8 cellular contexts compared by ENCODE assay signal in the genomic region with DNA sequence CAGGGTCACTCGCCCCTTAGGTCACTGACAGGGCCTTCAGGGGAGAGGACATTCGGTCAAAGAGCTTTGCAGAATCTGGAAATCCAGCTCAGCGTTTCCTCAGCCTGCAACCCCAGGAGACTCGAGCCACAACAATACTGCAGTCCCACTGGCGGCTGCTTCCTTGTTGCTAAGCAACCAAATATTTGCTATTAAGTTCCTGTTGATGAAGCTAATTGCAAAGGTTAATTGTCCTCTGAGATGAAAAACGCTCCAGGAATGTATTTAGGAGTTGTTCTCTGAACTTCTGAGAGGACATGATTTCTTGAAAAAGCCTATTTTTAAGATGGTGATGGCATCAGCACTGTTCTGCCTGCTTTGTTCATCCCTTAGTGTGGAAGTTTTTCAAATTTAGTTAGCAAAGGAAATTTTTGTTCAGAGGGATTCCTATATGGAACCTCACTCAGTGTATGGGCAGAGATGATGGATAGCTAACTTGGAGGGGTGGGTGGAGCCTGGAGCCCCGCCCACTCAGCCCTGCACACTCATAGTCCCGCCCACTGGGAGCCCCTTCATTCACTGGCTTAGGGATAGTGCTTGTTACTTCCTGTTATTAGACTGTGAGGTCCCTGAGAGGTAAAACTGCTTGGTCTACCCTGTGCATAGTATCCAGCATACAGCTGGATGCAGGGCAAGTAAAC.
DNase-seq lines count a peak whose midpoint lies in the region; ATAC-seq and TF ChIP-seq lines count a peak whose summit lies in the region.

No MANE protein-coding gene starts in this region.

- H3K4me1 ChIP-seq in GM23248 (ENCODE audit: insufficient read depth) (no peaks in the 10 kb centered on the region), osteoblast (ENCODE audit: insufficient read depth, low read length) (no peaks in the 10 kb centered on the region)

- ATAC-seq in naive B cell (ENCODE audit: low read depth in 2 of 2) = peak; percentile 82 to 88

- TF ChIP-seq CTCF in osteoblast (IDR thresholded peaks at IDR 0.05; ENCODE audit: extremely low read depth, low read depth, low read length) = no peak

- H3F3A ChIP-seq in GM23248 (ENCODE audit: insufficient read depth) = 0 out of 2 replicates have a peak, but pooled peaks cover 4% of the 10 kb centered on the region

- in situ Hi-C loops in GM23248 (cut with MboI) = no loop called here

- H3K36me3 ChIP-seq in GM23248 (ENCODE audit: low read depth) (no peaks in the 10 kb centered on the region), osteoblast (ENCODE audit: insufficient read depth, low read length) (no peaks in the 10 kb centered on the region)

- no peak overlapping the region for H3K9ac ChIP-seq in GM23248

- H3K79me2 ChIP-seq in GM23248 (ENCODE audit: insufficient read depth) = no peaks in the 10 kb centered on the region
- no peaks in the 10 kb centered on the region for H3K79me2 ChIP-seq in osteoblast (ENCODE audit: insufficient read depth, low read length)

- H3K4me1 Mint-ChIP-seq in naive B cell = peaks cover 13 to 22% (median 15%) of the 10 kb centered on the region in 3 donors

- no peaks in the 10 kb centered on the region for H3K36me3 Mint-ChIP-seq in naive B cell

- H3K27ac ChIP-seq in GM23248 (no peak overlapping the region), osteoblast (ENCODE audit: low read depth, low read length) (no peak overlapping the region)

- no peaks in the 10 kb centered on the region for H3K9me2 ChIP-seq in GM23248 (ENCODE audit: insufficient read depth)

- WGBS in GM23248 (ENCODE audit: low coverage in 1 of 2, low lambda C conversion rate in 2 of 2, missing lambda C conversion rate in 2 of 2), 2 experiments = 15% methylated on average over 8 of the region's 8 CpGs

- H3K4me2 ChIP-seq in GM23248 (ENCODE audit: unreplicated experiment) = no peak overlapping the region
- H3K4me2 ChIP-seq in osteoblast (ENCODE audit: insufficient read depth, low read length) = no peak overlapping the region

- DNase-seq in EH (ENCODE audit: low read depth) (peak; percentile 29), GM23248 (peak; percentile 51), NOMO-1 treated with dmso at 0.1 percent for 144 hours (lab: John Stamatoyannopoulos, UW; ENCODE audit: unreplicated experiment) (peak; percentile 5), dermis microvascular lymphatic vessel endothelial cell (ENCODE audit: low read depth in 2 of 2) (peak; percentile 25 to 57), naive B cell (peak; percentile 21), osteoblast (ENCODE audit: insufficient read length, low spot score, missing footprints) (no peak), anterior cingulate cortex (lab: John Stamatoyannopoulos, UW) (no peak), SW480 (ENCODE audit: low spot score) (no peak)

- H3K27me3 Mint-ChIP-seq in naive B cell = no peaks in the 10 kb centered on the region

- H2AFZ ChIP-seq in GM23248 (no peak overlapping the region), osteoblast (ENCODE audit: low read length) (no peak overlapping the region)

- H3K27me3 ChIP-seq in GM23248 (replicated peaks; ENCODE audit: insufficient read depth) (peaks cover 24% of the 10 kb centered on the region; the same call in 1 of the 2 replicates), osteoblast (ENCODE audit: insufficient read depth, low read length) (peaks cover 25% of the 10 kb centered on the region)

- peak overlapping the region in 1 of 8 donors; percentile 40 for H3K4me3 Mint-ChIP-seq in naive B cell

- H3K9me3 ChIP-seq in GM23248 (ENCODE audit: low read depth) = no peaks in the 10 kb centered on the region
- no peaks in the 10 kb centered on the region for H3K9me3 ChIP-seq in osteoblast (ENCODE audit: low read depth, low read length)

- peak overlapping the region in 5 of 6 donors; percentile 11 to 80 (median 76) for H3K27ac Mint-ChIP-seq in naive B cell

- H3K9me3 Mint-ChIP-seq in naive B cell = peaks cover 0 to 13% (median 2%) of the 10 kb centered on the region in 7 donors

- H4K20me1 ChIP-seq in GM23248 (ENCODE audit: insufficient read depth) (no peaks in the 10 kb centered on the region), osteoblast (ENCODE audit: insufficient read depth, low read length) (no peaks in the 10 kb centered on the region)

- H3K4me3 ChIP-seq in GM23248 = no peak overlapping the region
- H3K4me3 ChIP-seq in osteoblast (ENCODE audit: insufficient read depth, low read length) = no peak overlapping the region

Comparison
In these comparisons a context has a peak if more than half of its experiments do, and no peak if none do; other contexts are left out.
1. DNase-seq: peak in EH (single experiment), GM23248 (single experiment), NOMO-1 treated with dmso at 0.1 percent for 144 hours (single experiment), dermis microvascular lymphatic vessel endothelial cell (2 of 2) and naive B cell (single experiment); none in osteoblast (single experiment), anterior cingulate cortex (0 of 58) and SW480 (single experiment).